In the genomic region with DNA sequence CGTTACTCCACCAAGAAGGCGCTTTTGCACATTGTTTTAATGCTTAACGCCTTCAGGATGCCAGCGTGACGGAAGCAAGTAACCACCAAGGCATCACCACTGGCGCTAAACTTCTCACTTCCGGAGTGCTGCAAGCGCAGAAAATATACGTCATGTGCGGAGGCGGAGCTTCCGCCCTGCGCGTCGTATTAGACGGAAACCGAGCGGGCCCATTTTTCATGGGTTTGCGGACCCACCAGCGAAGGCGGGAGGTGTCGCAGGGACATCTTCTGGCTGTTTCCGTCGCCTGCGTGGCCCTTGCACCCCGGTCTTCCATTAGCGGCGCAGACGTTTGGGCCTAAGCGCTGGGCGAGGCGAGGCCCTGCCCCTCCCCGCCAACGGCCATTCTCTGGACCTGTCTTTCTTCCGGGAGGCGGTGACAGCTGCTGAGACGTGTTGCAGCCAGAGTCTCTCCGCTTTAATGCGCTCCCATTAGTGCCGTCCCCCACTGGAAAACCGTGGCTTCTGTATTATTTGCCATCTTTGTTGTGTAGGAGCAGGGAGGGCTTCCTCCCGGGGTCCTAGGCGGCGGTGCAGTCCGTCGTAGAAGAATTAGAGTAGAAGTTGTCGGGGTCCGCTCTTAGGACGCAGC, we compare ENCODE assay signal across 1 cellular context.
TF ChIP-seq lines count a peak whose summit lies in the region.

A gene (plus strand): TSS at position 403 of the 631 bp plus-strand sequence. CDS start 235 bp downstream, outside the sequence.

TF ChIP-seq in HepG2, 621 proteins besides CTCF, POLR2A, EP300 and RAD21 (continued from another document and continues in another):
- TF ChIP-seq ZNF660 (CRISPR knock-in tag; IDR thresholded peaks at IDR 0.05; ENCODE audit: borderline replicate concordance, low read depth) (peak; percentile 36; the same call in 1 of the 2 replicates), ZNF335 (CRISPR knock-in tag; IDR thresholded peaks at IDR 0.05) (peak; percentile 79), ZNF598 (CRISPR knock-in tag; IDR thresholded peaks at IDR 0.05; ENCODE audit: borderline replicate concordance) (peak; percentile 92; the same call in 1 of the 2 replicates), ZNF713 (CRISPR knock-in tag; IDR thresholded peaks at IDR 0.05) (no peak), DPF2 (CRISPR knock-in tag; IDR thresholded peaks at IDR 0.05; ENCODE audit: borderline replicate concordance, low read depth) (no peak), ZSCAN25 (CRISPR knock-in tag; IDR thresholded peaks at IDR 0.05) (no peak; the same call in 1 of the 2 replicates), ZFP37 (CRISPR knock-in tag; IDR thresholded peaks at IDR 0.05; ENCODE audit: borderline replicate concordance) (peak; percentile 82; the same call in 1 of the 2 replicates), CEBPB (IDR thresholded peaks at IDR 0.05; ENCODE audit: borderline replicate concordance, low read depth, low read length) (no peak), TBP (CRISPR knock-in tag; IDR thresholded peaks at IDR 0.05) (0 out of 2 replicates have a peak, but pooled peaks have one; percentile 24), NCOA1 (CRISPR knock-in tag; IDR thresholded peaks at IDR 0.05) (0 out of 2 replicates have a peak, but pooled peaks have one; percentile 16), REL (CRISPR knock-in tag; conservative IDR thresholded peaks at IDR 0.05) (0 out of 2 replicates have a peak, but pooled peaks have one; percentile 48), ZNF121 (CRISPR knock-in tag; IDR thresholded peaks at IDR 0.05) (no peak), SOX6 (IDR thresholded peaks at IDR 0.05) (no peak), SOX6 (CRISPR knock-in tag; IDR thresholded peaks at IDR 0.05) (peak; percentile 86), RBAK (CRISPR knock-in tag; IDR thresholded peaks at IDR 0.05) (no peak), ZNF333 (CRISPR knock-in tag; IDR thresholded peaks at IDR 0.05; ENCODE audit: borderline replicate concordance) (peak; percentile 82; the same call in 1 of the 2 replicates), ZBTB21 (CRISPR knock-in tag; IDR thresholded peaks at IDR 0.05) (peak; percentile 97), GABPB1 (CRISPR knock-in tag; IDR thresholded peaks at IDR 0.05) (peak; percentile 99), ZNF782 (CRISPR knock-in tag; IDR thresholded peaks at IDR 0.05; ENCODE audit: borderline replicate concordance) (peak; percentile 53; the same call in 1 of the 2 replicates), ZNF564 (CRISPR knock-in tag; IDR thresholded peaks at IDR 0.05) (no peak), KAT8 (CRISPR knock-in tag; IDR thresholded peaks at IDR 0.05) (peak; percentile 100), ZNF30 (CRISPR knock-in tag; IDR thresholded peaks at IDR 0.05) (no peak)
- TF ChIP-seq, protein P1, sequence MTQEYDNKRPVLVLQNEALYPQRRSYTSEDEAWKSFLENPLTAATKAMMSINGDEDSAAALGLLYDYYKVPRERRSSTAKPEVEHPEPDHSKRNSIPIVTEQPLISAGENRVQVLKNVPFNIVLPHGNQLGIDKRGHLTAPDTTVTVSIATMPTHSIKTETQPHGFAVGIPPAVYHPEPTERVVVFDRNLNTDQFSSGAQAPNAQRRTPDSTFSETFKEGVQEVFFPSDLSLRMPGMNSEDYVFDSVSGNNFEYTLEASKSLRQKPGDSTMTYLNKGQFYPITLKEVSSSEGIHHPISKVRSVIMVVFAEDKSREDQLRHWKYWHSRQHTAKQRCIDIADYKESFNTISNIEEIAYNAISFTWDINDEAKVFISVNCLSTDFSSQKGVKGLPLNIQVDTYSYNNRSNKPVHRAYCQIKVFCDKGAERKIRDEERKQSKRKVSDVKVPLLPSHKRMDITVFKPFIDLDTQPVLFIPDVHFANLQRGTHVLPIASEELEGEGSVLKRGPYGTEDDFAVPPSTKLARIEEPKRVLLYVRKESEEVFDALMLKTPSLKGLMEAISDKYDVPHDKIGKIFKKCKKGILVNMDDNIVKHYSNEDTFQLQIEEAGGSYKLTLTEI (CRISPR knock-in tag; conservative IDR thresholded peaks at IDR 0.05): no peak
- TF ChIP-seq, protein P2, sequence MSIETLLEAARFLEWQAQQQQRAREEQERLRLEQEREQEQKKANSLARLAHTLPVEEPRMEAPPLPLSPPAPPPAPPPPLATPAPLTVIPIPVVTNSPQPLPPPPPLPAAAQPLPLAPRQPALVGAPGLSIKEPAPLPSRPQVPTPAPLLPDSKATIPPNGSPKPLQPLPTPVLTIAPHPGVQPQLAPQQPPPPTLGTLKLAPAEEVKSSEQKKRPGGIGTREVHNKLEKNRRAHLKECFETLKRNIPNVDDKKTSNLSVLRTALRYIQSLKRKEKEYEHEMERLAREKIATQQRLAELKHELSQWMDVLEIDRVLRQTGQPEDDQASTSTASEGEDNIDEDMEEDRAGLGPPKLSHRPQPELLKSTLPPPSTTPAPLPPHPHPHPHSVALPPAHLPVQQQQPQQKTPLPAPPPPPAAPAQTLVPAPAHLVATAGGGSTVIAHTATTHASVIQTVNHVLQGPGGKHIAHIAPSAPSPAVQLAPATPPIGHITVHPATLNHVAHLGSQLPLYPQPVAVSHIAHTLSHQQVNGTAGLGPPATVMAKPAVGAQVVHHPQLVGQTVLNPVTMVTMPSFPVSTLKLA (IDR thresholded peaks at IDR 0.05): peak; percentile 40
- TF ChIP-seq, protein P3, sequence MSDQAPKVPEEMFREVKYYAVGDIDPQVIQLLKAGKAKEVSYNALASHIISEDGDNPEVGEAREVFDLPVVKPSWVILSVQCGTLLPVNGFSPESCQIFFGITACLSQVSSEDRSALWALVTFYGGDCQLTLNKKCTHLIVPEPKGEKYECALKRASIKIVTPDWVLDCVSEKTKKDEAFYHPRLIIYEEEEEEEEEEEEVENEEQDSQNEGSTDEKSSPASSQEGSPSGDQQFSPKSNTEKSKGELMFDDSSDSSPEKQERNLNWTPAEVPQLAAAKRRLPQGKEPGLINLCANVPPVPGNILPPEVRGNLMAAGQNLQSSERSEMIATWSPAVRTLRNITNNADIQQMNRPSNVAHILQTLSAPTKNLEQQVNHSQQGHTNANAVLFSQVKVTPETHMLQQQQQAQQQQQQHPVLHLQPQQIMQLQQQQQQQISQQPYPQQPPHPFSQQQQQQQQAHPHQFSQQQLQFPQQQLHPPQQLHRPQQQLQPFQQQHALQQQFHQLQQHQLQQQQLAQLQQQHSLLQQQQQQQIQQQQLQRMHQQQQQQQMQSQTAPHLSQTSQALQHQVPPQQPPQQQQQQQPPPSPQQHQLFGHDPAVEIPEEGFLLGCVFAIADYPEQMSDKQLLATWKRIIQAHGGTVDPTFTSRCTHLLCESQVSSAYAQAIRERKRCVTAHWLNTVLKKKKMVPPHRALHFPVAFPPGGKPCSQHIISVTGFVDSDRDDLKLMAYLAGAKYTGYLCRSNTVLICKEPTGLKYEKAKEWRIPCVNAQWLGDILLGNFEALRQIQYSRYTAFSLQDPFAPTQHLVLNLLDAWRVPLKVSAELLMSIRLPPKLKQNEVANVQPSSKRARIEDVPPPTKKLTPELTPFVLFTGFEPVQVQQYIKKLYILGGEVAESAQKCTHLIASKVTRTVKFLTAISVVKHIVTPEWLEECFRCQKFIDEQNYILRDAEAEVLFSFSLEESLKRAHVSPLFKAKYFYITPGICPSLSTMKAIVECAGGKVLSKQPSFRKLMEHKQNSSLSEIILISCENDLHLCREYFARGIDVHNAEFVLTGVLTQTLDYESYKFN (CRISPR knock-in tag; conservative IDR thresholded peaks at IDR 0.05): peak; percentile 63
- TF ChIP-seq, protein P4, sequence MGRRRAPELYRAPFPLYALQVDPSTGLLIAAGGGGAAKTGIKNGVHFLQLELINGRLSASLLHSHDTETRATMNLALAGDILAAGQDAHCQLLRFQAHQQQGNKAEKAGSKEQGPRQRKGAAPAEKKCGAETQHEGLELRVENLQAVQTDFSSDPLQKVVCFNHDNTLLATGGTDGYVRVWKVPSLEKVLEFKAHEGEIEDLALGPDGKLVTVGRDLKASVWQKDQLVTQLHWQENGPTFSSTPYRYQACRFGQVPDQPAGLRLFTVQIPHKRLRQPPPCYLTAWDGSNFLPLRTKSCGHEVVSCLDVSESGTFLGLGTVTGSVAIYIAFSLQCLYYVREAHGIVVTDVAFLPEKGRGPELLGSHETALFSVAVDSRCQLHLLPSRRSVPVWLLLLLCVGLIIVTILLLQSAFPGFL (CRISPR knock-in tag; IDR thresholded peaks at IDR 0.05): no peak; the same call in 1 of the 2 replicates
- TF ChIP-seq, protein P5, sequence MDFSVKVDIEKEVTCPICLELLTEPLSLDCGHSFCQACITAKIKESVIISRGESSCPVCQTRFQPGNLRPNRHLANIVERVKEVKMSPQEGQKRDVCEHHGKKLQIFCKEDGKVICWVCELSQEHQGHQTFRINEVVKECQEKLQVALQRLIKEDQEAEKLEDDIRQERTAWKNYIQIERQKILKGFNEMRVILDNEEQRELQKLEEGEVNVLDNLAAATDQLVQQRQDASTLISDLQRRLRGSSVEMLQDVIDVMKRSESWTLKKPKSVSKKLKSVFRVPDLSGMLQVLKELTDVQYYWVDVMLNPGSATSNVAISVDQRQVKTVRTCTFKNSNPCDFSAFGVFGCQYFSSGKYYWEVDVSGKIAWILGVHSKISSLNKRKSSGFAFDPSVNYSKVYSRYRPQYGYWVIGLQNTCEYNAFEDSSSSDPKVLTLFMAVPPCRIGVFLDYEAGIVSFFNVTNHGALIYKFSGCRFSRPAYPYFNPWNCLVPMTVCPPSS (IDR thresholded peaks at IDR 0.05): no peak
- TF ChIP-seq, protein P6, sequence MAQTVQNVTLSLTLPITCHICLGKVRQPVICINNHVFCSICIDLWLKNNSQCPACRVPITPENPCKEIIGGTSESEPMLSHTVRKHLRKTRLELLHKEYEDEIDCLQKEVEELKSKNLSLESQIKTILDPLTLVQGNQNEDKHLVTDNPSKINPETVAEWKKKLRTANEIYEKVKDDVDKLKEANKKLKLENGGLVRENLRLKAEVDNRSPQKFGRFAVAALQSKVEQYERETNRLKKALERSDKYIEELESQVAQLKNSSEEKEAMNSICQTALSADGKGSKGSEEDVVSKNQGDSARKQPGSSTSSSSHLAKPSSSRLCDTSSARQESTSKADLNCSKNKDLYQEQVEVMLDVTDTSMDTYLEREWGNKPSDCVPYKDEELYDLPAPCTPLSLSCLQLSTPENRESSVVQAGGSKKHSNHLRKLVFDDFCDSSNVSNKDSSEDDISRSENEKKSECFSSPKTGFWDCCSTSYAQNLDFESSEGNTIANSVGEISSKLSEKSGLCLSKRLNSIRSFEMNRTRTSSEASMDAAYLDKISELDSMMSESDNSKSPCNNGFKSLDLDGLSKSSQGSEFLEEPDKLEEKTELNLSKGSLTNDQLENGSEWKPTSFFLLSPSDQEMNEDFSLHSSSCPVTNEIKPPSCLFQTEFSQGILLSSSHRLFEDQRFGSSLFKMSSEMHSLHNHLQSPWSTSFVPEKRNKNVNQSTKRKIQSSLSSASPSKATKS (CRISPR knock-in tag; IDR thresholded peaks at IDR 0.05): no peak; the same call in 1 of the 2 replicates
- TF ChIP-seq, protein P7, sequence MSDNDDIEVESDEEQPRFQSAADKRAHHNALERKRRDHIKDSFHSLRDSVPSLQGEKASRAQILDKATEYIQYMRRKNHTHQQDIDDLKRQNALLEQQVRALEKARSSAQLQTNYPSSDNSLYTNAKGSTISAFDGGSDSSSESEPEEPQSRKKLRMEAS (IDR thresholded peaks at IDR 0.05): peak; percentile 94
- TF ChIP-seq, protein P8, sequence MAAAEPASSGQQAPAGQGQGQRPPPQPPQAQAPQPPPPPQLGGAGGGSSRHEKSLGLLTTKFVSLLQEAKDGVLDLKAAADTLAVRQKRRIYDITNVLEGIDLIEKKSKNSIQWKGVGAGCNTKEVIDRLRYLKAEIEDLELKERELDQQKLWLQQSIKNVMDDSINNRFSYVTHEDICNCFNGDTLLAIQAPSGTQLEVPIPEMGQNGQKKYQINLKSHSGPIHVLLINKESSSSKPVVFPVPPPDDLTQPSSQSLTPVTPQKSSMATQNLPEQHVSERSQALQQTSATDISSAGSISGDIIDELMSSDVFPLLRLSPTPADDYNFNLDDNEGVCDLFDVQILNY (CRISPR knock-in tag; conservative IDR thresholded peaks at IDR 0.05): no peak
- TF ChIP-seq, protein P9, sequence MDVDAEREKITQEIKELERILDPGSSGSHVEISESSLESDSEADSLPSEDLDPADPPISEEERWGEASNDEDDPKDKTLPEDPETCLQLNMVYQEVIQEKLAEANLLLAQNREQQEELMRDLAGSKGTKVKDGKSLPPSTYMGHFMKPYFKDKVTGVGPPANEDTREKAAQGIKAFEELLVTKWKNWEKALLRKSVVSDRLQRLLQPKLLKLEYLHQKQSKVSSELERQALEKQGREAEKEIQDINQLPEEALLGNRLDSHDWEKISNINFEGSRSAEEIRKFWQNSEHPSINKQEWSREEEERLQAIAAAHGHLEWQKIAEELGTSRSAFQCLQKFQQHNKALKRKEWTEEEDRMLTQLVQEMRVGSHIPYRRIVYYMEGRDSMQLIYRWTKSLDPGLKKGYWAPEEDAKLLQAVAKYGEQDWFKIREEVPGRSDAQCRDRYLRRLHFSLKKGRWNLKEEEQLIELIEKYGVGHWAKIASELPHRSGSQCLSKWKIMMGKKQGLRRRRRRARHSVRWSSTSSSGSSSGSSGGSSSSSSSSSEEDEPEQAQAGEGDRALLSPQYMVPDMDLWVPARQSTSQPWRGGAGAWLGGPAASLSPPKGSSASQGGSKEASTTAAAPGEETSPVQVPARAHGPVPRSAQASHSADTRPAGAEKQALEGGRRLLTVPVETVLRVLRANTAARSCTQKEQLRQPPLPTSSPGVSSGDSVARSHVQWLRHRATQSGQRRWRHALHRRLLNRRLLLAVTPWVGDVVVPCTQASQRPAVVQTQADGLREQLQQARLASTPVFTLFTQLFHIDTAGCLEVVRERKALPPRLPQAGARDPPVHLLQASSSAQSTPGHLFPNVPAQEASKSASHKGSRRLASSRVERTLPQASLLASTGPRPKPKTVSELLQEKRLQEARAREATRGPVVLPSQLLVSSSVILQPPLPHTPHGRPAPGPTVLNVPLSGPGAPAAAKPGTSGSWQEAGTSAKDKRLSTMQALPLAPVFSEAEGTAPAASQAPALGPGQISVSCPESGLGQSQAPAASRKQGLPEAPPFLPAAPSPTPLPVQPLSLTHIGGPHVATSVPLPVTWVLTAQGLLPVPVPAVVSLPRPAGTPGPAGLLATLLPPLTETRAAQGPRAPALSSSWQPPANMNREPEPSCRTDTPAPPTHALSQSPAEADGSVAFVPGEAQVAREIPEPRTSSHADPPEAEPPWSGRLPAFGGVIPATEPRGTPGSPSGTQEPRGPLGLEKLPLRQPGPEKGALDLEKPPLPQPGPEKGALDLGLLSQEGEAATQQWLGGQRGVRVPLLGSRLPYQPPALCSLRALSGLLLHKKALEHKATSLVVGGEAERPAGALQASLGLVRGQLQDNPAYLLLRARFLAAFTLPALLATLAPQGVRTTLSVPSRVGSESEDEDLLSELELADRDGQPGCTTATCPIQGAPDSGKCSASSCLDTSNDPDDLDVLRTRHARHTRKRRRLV (CRISPR knock-in tag; IDR thresholded peaks at IDR 0.05): peak; percentile 79
- TF ChIP-seq, protein P10, sequence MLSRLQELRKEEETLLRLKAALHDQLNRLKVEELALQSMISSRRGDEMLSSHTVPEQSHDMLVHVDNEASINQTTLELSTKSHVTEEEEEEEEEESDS (CRISPR knock-in tag; IDR thresholded peaks at IDR 0.05; ENCODE audit: borderline replicate concordance): no peak
- TF ChIP-seq, protein P11, sequence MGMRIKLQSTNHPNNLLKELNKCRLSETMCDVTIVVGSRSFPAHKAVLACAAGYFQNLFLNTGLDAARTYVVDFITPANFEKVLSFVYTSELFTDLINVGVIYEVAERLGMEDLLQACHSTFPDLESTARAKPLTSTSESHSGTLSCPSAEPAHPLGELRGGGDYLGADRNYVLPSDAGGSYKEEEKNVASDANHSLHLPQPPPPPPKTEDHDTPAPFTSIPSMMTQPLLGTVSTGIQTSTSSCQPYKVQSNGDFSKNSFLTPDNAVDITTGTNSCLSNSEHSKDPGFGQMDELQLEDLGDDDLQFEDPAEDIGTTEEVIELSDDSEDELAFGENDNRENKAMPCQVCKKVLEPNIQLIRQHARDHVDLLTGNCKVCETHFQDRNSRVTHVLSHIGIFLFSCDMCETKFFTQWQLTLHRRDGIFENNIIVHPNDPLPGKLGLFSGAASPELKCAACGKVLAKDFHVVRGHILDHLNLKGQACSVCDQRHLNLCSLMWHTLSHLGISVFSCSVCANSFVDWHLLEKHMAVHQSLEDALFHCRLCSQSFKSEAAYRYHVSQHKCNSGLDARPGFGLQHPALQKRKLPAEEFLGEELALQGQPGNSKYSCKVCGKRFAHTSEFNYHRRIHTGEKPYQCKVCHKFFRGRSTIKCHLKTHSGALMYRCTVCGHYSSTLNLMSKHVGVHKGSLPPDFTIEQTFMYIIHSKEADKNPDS (CRISPR knock-in tag; IDR thresholded peaks at IDR 0.05): no peak; the same call in 1 of the 2 replicates
